In genomic region chr9:106643211-106643930, GRCh38 we compare ENCODE assay signal across 30 cellular contexts.
"Had no signal": no experiment of that assay in that cellular context is flagged by ENCODE, and none has a peak within 500 bp of the region (broad histone marks: within the 10 kb centered on the region; RNA-seq: fewer than 3 reads in every experiment).

No MANE protein-coding gene starts in this region.

- H3K36me3 Mint-ChIP-seq: WTC11 had no signal

- H3K4me3 Mint-ChIP-seq: activated CD8-positive, alpha-beta T cell treated with anti-CD3 and anti-CD28 coated beads, Interleukin-2, amount 10 ng/mL, durations not matched to agents 7 days and 5 days; activated naive CD8-positive, alpha-beta T cell treated with anti-CD3 and anti-CD28 coated beads, Interleukin-2, amount 10 ng/mL, durations not matched to agents 7 days and 5 days; T-helper 2 cell treated with Interferon-gamma antibody and Interleukin-4, amounts not matched to agents 5 μg/mL and 100 μg/mL, for 36 hours; WTC11 had no signal

- H3K27me3 Mint-ChIP-seq: activated naive CD8-positive, alpha-beta T cell treated with anti-CD3 and anti-CD28 coated beads, Interleukin-2, amount 10 ng/mL, durations not matched to agents 7 days and 5 days had no signal

- H3K4me1 Mint-ChIP-seq: activated naive CD8-positive, alpha-beta T cell treated with anti-CD3 and anti-CD28 coated beads, Interleukin-2, amount 10 ng/mL, durations not matched to agents 7 days and 5 days had no signal

- H3K4me1 ChIP-seq: adrenal gland, body of pancreas, Peyer's patch had no signal

- DNase-seq: activated CD4-positive, alpha-beta T cell treated with anti-CD3 and anti-CD28 coated beads for 48 hours; activated CD4-positive, alpha-beta T cell treated with anti-CD3 and anti-CD28 coated beads, Interleukin-2, amount 50 U/mL, for 4 hours; activated CD4-positive, CD25-positive, alpha-beta regulatory T cell treated with anti-CD3 and anti-CD28 coated beads, Interleukin-2, amount 50 U/mL, for 72 hours; activated CD8-positive, alpha-beta memory T cell treated with anti-CD3 and anti-CD28 coated beads, Interleukin-2, amount 50 U/mL, for 48 hours; activated CD8-positive, alpha-beta T cell treated with anti-CD3 and anti-CD28 coated beads, Interleukin-2, amount 10 ng/mL, durations not matched to agents 7 days and 5 days; activated naive CD4-positive, alpha-beta T cell treated with anti-CD3 and anti-CD28 coated beads, Interleukin-2, amount 50 U/mL, for 16 hours; activated naive CD8-positive, alpha-beta T cell treated with anti-CD3 and anti-CD28 coated beads, Interleukin-2, amount 10 ng/mL, durations not matched to agents 7 days and 5 days; activated T-cell treated with anti-CD3 and anti-CD28 coated beads, Interleukin-2, amount 50 U/mL, for 1 hour; aorta; body of pancreas; central memory CD4-positive, alpha-beta T cell; Karpas-422; NCI-H1092; NCI-H1417; NCI-H1694; NCI-H2029; NCI-H2107; NCI-H2171 treated with DMSO at 0.1 percent for 48 hours; NCI-H526; NK-92 treated with Interleukin-12 subunit alpha and Interleukin-12 subunit beta, amount 100 ng/mL, for 24 hours; OCI-M1; Peyer's patch; Right ventricle myocardium superior; SW 1271 had no signal

- H3K4me3 ChIP-seq: adrenal gland, body of pancreas, Peyer's patch, SJSA1 had no signal

- ATAC-seq: activated CD8-positive, alpha-beta T cell treated with anti-CD3 and anti-CD28 coated beads, Interleukin-2, amount 10 ng/mL, durations not matched to agents 7 days and 5 days; body of pancreas; SK-N-SH treated with all-trans-retinoic acid at 6 μM for 48 hours; WTC11 had no signal

- H3K36me3 ChIP-seq: adrenal gland, Peyer's patch, SJSA1 had no signal

- H3K9me3 ChIP-seq: adrenal gland, body of pancreas, Peyer's patch, SJSA1 had no signal

- H3K27me3 ChIP-seq: adrenal gland, body of pancreas, Peyer's patch, SJSA1 had no signal

- H3K27ac Mint-ChIP-seq: activated CD8-positive, alpha-beta T cell treated with anti-CD3 and anti-CD28 coated beads, Interleukin-2, amount 10 ng/mL, durations not matched to agents 7 days and 5 days; activated naive CD8-positive, alpha-beta T cell treated with anti-CD3 and anti-CD28 coated beads, Interleukin-2, amount 10 ng/mL, durations not matched to agents 7 days and 5 days; T-helper 2 cell treated with Interferon-gamma antibody and Interleukin-4, amounts not matched to agents 5 μg/mL and 100 μg/mL, for 36 hours; WTC11 had no signal

- H3K27ac ChIP-seq: adrenal gland, body of pancreas, Peyer's patch, RWPE1, SJSA1 had no signal
